9 cellular contexts compared by ENCODE assay signal in genomic region chr3:14452676-14453367, GRCh38. TPM values are rescaled to one million over a fixed set of nuclear protein-coding genes. Genes with fewer than 3 reads are reported as not detected.
A peak's percentile ranks its signal among the peaks of the same experiment; 100 is the strongest.
DNase-seq lines count a peak whose midpoint lies in the region; ATAC-seq and TF ChIP-seq lines count a peak whose summit lies in the region.
"Had no signal": no experiment of that assay in that cellular context is flagged by ENCODE, and none has a peak within 500 bp of the region (broad histone marks: within the 10 kb centered on the region; RNA-seq: fewer than 3 reads in every experiment).

No MANE protein-coding gene starts in this region.

- H3K9me3 Mint-ChIP-seq in WTC11: peaks cover 2% of the 10 kb centered on the region

- ATAC-seq in WTC11: no peak

- CTCF ChIA-PET in WTC11 (lab: Charles Lee): interaction anchor here (0.7 to 0.8 kb wide), 2 partner anchors 16 to 192 kb away, joined by 3 read pairs; no protein-coding TSS in a partner anchor

- peak overlapping the region; percentile 85 for H3K27ac ChIP-seq in suprapubic skin
- H3K27ac ChIP-seq: BLaER1 had no signal

- no peak for TF ChIP-seq POLR2A in lower leg skin (IDR thresholded peaks at IDR 0.05)
- no peak for TF ChIP-seq POLR2A in suprapubic skin (IDR thresholded peaks at IDR 0.05)

- intact Hi-C loops in lower leg skin (cut with DNase I; ENCODE audit: low total_unique reads): no loop called here

- H3K4me3 Mint-ChIP-seq in WTC11: no peak overlapping the region

- H3K27me3 ChIP-seq in suprapubic skin: no peaks in the 10 kb centered on the region
- H3K27me3 ChIP-seq: BLaER1 had no signal

- TF ChIP-seq CTCF in cardiac fibroblast (IDR thresholded peaks at IDR 0.05; ENCODE audit: low read depth, low read length): no peak
- TF ChIP-seq CTCF in lower leg skin (IDR thresholded peaks at IDR 0.05): no peak
- TF ChIP-seq CTCF in suprapubic skin (IDR thresholded peaks at IDR 0.05): no peak
- no peak for TF ChIP-seq CTCF in WTC11 (IDR thresholded peaks at IDR 0.05)

- H3K36me3 ChIP-seq in suprapubic skin: peaks cover 21% of the 10 kb centered on the region

- H3K9me3 ChIP-seq in suprapubic skin: no peaks in the 10 kb centered on the region
- H3K9me3 ChIP-seq: BLaER1 had no signal

- POLR2A ChIA-PET in WTC11 (lab: Charles Lee): interaction anchor here (0.6 kb wide), 1 partner anchor 29 kb away, joined by 3 read pairs; no protein-coding TSS in a partner anchor

- H3K27ac Mint-ChIP-seq in WTC11: no peak overlapping the region

- H3K4me1 Mint-ChIP-seq in WTC11: peaks cover 8% of the 10 kb centered on the region

- H3K4me3 ChIP-seq in cardiac fibroblast (replicated peaks in 1 of 2; ENCODE audit: low read depth in 2 of 2, low read length in 2 of 2) (peak overlapping the region in 1 of 2 donors; percentile 24), lower leg skin (ENCODE audit: low read depth, poor library complexity, severe bottlenecking) (no peak overlapping the region), suprapubic skin (no peak overlapping the region)
- H3K4me3 ChIP-seq: BLaER1 had no signal

- no peak for TF ChIP-seq EP300 in suprapubic skin (IDR thresholded peaks at IDR 0.05)

- H3K36me3 Mint-ChIP-seq in WTC11: peaks cover 63% of the 10 kb centered on the region

- no peaks in the 10 kb centered on the region for H3K27me3 Mint-ChIP-seq in WTC11 (ENCODE audit: low read depth)

- 16 to 17% methylated on average over 25 of the region's 25 CpGs for WGBS in lower leg skin, 2 donors
- WGBS in suprapubic skin: 33% methylated on average over 23 of the region's 25 CpGs

- peaks cover 32% of the 10 kb centered on the region for H3K4me1 ChIP-seq in suprapubic skin

- DNase-seq in A172 (ENCODE audit: low spot score): peak; percentile 92
- DNase-seq in NCI-H1436 treated with DMSO at 0.1 percent for 48 hours (lab: John Stamatoyannopoulos, UW): peak; percentile 30
- peak; percentile 99 to 100 for DNase-seq in cardiac fibroblast (ENCODE audit: low read depth in 2 of 2)
- peak; percentile 89 to 97 for DNase-seq in lower leg skin (ENCODE audit: low spot score in 2 of 2)
- DNase-seq in suprapubic skin (ENCODE audit: low spot score in 2 of 2): peak; percentile 94 to 95
- DNase-seq in UCSD-AML1 (lab: John Stamatoyannopoulos, UW; ENCODE audit: unreplicated experiment): no peak
- DNase-seq in activated naive CD4-positive, alpha-beta T cell (lab: John Stamatoyannopoulos, UW): no peak
- no peak for DNase-seq in WTC11 (ENCODE audit: low spot score)

TF ChIP-seq in WTC11, 78 proteins besides CTCF, POLR2A, EP300 and RAD21 (continues in another document):
- TF ChIP-seq ATF2 (CRISPR knock-in tag; IDR thresholded peaks at IDR 0.05; ENCODE audit: borderline replicate concordance, low read depth): no peak
- no peak for TF ChIP-seq MXD4 (CRISPR knock-in tag; IDR thresholded peaks at IDR 0.05; ENCODE audit: borderline replicate concordance)
- no peak for TF ChIP-seq TCF7 (CRISPR knock-in tag; IDR thresholded peaks at IDR 0.05; ENCODE audit: low read depth)
- no peak for TF ChIP-seq ZSCAN18 (CRISPR knock-in tag; IDR thresholded peaks at IDR 0.05)
- TF ChIP-seq NFE2L1 (CRISPR knock-in tag; IDR thresholded peaks at IDR 0.05): no peak
- TF ChIP-seq NR3C1 (CRISPR knock-in tag; conservative IDR thresholded peaks at IDR 0.05; ENCODE audit: low read depth): no peak
- no peak for TF ChIP-seq MYBL2 (CRISPR knock-in tag; IDR thresholded peaks at IDR 0.05)
- no peak for TF ChIP-seq ATF3 (CRISPR knock-in tag; conservative IDR thresholded peaks at IDR 0.05)
- no peak for TF ChIP-seq NR2C2 (CRISPR knock-in tag; IDR thresholded peaks at IDR 0.05)
- TF ChIP-seq FOXP4 (CRISPR knock-in tag; IDR thresholded peaks at IDR 0.05): no peak
- no peak for TF ChIP-seq MAX (CRISPR knock-in tag; IDR thresholded peaks at IDR 0.05)
- no peak for TF ChIP-seq ZBTB43 (CRISPR knock-in tag; IDR thresholded peaks at IDR 0.05)
- TF ChIP-seq TEAD4 (CRISPR knock-in tag; IDR thresholded peaks at IDR 0.05): no peak
- no peak for TF ChIP-seq CREB1 (CRISPR knock-in tag; IDR thresholded peaks at IDR 0.05)
- no peak for TF ChIP-seq ZNF396 (CRISPR knock-in tag; IDR thresholded peaks at IDR 0.05; ENCODE audit: borderline replicate concordance)
- TF ChIP-seq RELA (CRISPR knock-in tag; IDR thresholded peaks at IDR 0.05; ENCODE audit: borderline replicate concordance): no peak
- TF ChIP-seq HMGA2 (CRISPR knock-in tag; IDR thresholded peaks at IDR 0.05): no peak
- no peak for TF ChIP-seq ZNF281 (CRISPR knock-in tag; IDR thresholded peaks at IDR 0.05)

RNA-seq across cellular contexts. Expression of gene SLC6A6, which starts 50.4 kb away (rescaled TPM):
- 26.0 and 34.2 TPM in 2 replicates for total RNA-seq in A172 (2014; rRNA removed; shearing (Covaris generic))
- total RNA-seq in lower leg skin (100 to 1,000 TPM in 1 of 4 donors, 10 to 100 TPM in 3; 34.4 to 166 (median 55.2) TPM), suprapubic skin (100 to 1,000 TPM in 2 of 4 donors, 10 to 100 TPM in 2; 85.4 to 149 (median 102) TPM), WTC11 (2021) (144 to 211 TPM (median 147 TPM) in 3 replicates)

Comparison
In these comparisons a context has a peak if more than half of its experiments do, and no peak if none do; other contexts are left out.
1. DNase-seq: peak in A172 (single experiment), NCI-H1436 treated with DMSO at 0.1 percent for 48 hours (single experiment), cardiac fibroblast (2 of 2), lower leg skin (2 of 2) and suprapubic skin (2 of 2); none in UCSD-AML1 (single experiment), activated naive CD4-positive, alpha-beta T cell (0 of 4) and WTC11 (single experiment).